Comparison of ENCODE assay signal across 10 cellular contexts in genomic region chr3:108223928-108224327, GRCh38. TPM values are rescaled to one million over a fixed set of nuclear protein-coding genes. Genes with fewer than 3 reads are reported as not detected.
DNase-seq lines count a peak whose midpoint lies in the region; ATAC-seq and TF ChIP-seq lines count a peak whose summit lies in the region.
"Had no signal": no experiment of that assay in that cellular context is flagged by ENCODE, and none has a peak within 500 bp of the region (broad histone marks: within the 10 kb centered on the region; RNA-seq: fewer than 3 reads in every experiment).

No MANE protein-coding gene starts in this region.

- peaks cover 52% of the 10 kb centered on the region for H3K4me1 Mint-ChIP-seq in activated naive CD8-positive, alpha-beta T cell (ENCODE audit: low read depth)

- no peak overlapping the region for H3K14ac ChIP-seq in mesenchymal stem cell (ENCODE audit: low read length in 2 of 2)

- no peak overlapping the region for H3K4me3 ChIP-seq in AG09309 (ENCODE audit: control insufficient read depth, low read depth, low read length)
- H3K4me3 ChIP-seq in Karpas-422 (ENCODE audit: low read length): peak overlapping the region; percentile 89
- H3K4me3 ChIP-seq in mesenchymal stem cell (ENCODE audit: insufficient read depth in 1 of 2, low read depth in 1 of 2, low read length in 2 of 2): no peak overlapping the region
- H3K4me3 ChIP-seq: tibial artery had no signal

- no peaks in the 10 kb centered on the region for H4K20me1 ChIP-seq in Karpas-422 (ENCODE audit: insufficient read depth, low read depth, low read length)

- DNase-seq in AG09309 (ENCODE audit: low read depth) (peak; percentile 11), Karpas-422 (peak; percentile 76), mesenchymal stem cell (peak; percentile 62), NCI-H1105 (lab: John Stamatoyannopoulos, UW) (no peak), RKO (ENCODE audit: low spot score) (no peak)
- no peak for DNase-seq in activated CD4-positive, CD25-positive, alpha-beta regulatory T cell (lab: John Stamatoyannopoulos, UW)
- DNase-seq: DMS79, tibial artery had no signal

- no peak overlapping the region for H3K23ac ChIP-seq in mesenchymal stem cell (ENCODE audit: low read length in 2 of 2)

- peak overlapping the region; percentile 81 for H4K8ac ChIP-seq in mesenchymal stem cell (ENCODE audit: low read length)

- no peaks in the 10 kb centered on the region for H3K27me3 Mint-ChIP-seq in activated naive CD8-positive, alpha-beta T cell

- peak overlapping the region in 1 of 2 experiments; percentile 58 for H3K4ac ChIP-seq in mesenchymal stem cell (ENCODE audit: low read depth in 1 of 2, low read length in 2 of 2)

- H3K4me3 Mint-ChIP-seq in activated naive CD8-positive, alpha-beta T cell: peak overlapping the region; percentile 98

- peak overlapping the region; percentile 89 for H2AK5ac ChIP-seq in mesenchymal stem cell (ENCODE audit: low read length, severe bottlenecking)

- H3K4me1 ChIP-seq in Karpas-422 (ENCODE audit: low read length): peaks cover 42% of the 10 kb centered on the region
- H3K4me1 ChIP-seq in mesenchymal stem cell (ENCODE audit: control insufficient read depth, insufficient read depth, low read depth, low read length): no peaks in the 10 kb centered on the region

- no peak overlapping the region for H3K18ac ChIP-seq in mesenchymal stem cell (ENCODE audit: low read depth in 1 of 2, low read length in 2 of 2)

- H2AFZ ChIP-seq in Karpas-422 (ENCODE audit: low read length): peak overlapping the region; percentile 49
- no peak overlapping the region for H2AFZ ChIP-seq in mesenchymal stem cell (ENCODE audit: low read depth, low read length)

- H2BK5ac ChIP-seq in mesenchymal stem cell (ENCODE audit: low read depth, low read length, poor library complexity, severe bottlenecking): no peak overlapping the region

- H2BK120ac ChIP-seq in mesenchymal stem cell (ENCODE audit: low read depth, low read length): no peak overlapping the region

- peak overlapping the region; percentile 77 for H3K4me2 ChIP-seq in Karpas-422 (ENCODE audit: low read depth, low read length, poor library complexity, severe bottlenecking)
- H3K4me2 ChIP-seq in mesenchymal stem cell (ENCODE audit: low read length, poor library complexity, severe bottlenecking): no peak overlapping the region

- H2BK15ac ChIP-seq in mesenchymal stem cell (ENCODE audit: low read depth, poor library complexity, severe bottlenecking): no peak overlapping the region

- no peaks in the 10 kb centered on the region for H3K27me3 ChIP-seq in Karpas-422 (ENCODE audit: low read length)
- H3K27me3 ChIP-seq in mesenchymal stem cell (ENCODE audit: control insufficient read depth in 1 of 2, insufficient read depth in 1 of 2, low read length in 2 of 2): no peaks in the 10 kb centered on the region
- H3K27me3 ChIP-seq: tibial artery had no signal

- peaks cover 3% of the 10 kb centered on the region for H3K79me1 ChIP-seq in mesenchymal stem cell (replicated peaks; ENCODE audit: low read length, poor library complexity, severe bottlenecking)

- WGBS in mesenchymal stem cell: 14% methylated on average over 4 of the region's 4 CpGs

- peaks cover 33% of the 10 kb centered on the region for H3K79me2 ChIP-seq in Karpas-422 (ENCODE audit: low read length)

- H3K36me3 ChIP-seq in Karpas-422 (ENCODE audit: insufficient read depth, low read length) (no peaks in the 10 kb centered on the region), mesenchymal stem cell (ENCODE audit: control insufficient read depth in 1 of 2, insufficient read depth in 2 of 2, low read depth in 1 of 2, low read length in 2 of 2) (no peaks in the 10 kb centered on the region)
- H3K36me3 ChIP-seq: tibial artery had no signal

- peak overlapping the region; percentile 84 for H3K27ac ChIP-seq in Karpas-422 (ENCODE audit: low read length)
- no peak overlapping the region for H3K27ac ChIP-seq in mesenchymal stem cell (ENCODE audit: low read length, poor library complexity, severe bottlenecking)

- no peaks in the 10 kb centered on the region for H3K9me2 ChIP-seq in Karpas-422 (replicated peaks; ENCODE audit: insufficient read depth, low read length)

- H3K9ac ChIP-seq in Karpas-422 (ENCODE audit: low read length): peak overlapping the region; percentile 71
- H3K9ac ChIP-seq in mesenchymal stem cell (ENCODE audit: low read length): peak overlapping the region; percentile 94

- ATAC-seq in HG02852 (IDR thresholded peaks at IDR 0.05; ENCODE audit: unreplicated experiment): no peak

- H3K36me3 Mint-ChIP-seq in activated naive CD8-positive, alpha-beta T cell: no peaks in the 10 kb centered on the region

- no peak overlapping the region for H4K91ac ChIP-seq in mesenchymal stem cell (ENCODE audit: low read length)

- H3K9me3 Mint-ChIP-seq in activated naive CD8-positive, alpha-beta T cell (ENCODE audit: low read depth): no peaks in the 10 kb centered on the region

- H2BK12ac ChIP-seq in mesenchymal stem cell (ENCODE audit: low read length in 2 of 2): no peak overlapping the region

- H3K27ac Mint-ChIP-seq in activated naive CD8-positive, alpha-beta T cell: peak overlapping the region; percentile 99

- no peak for TF ChIP-seq CTCF in AG09309 (IDR thresholded peaks at IDR 0.05; ENCODE audit: control insufficient read depth, insufficient read depth, low read depth, low read length, missing control alignments)

- no peaks in the 10 kb centered on the region for H3K9me3 ChIP-seq in Karpas-422 (ENCODE audit: low read length)
- H3K9me3 ChIP-seq in mesenchymal stem cell (ENCODE audit: control insufficient read depth, low read length): no peaks in the 10 kb centered on the region
- H3K9me3 ChIP-seq: tibial artery had no signal

RNA-seq across cellular contexts. Expression of gene IFT57, which starts 1.7 kb away (rescaled TPM):
- 93.4 and 133 TPM in 2 replicates for total RNA-seq in Karpas-422 (2014; rRNA removed; shearing (Covaris generic); ENCODE audit: low replicate concordance)
- polyA plus RNA-seq in mesenchymal stem cell (2013, experiment 1 of 2): 29.6 TPM
- polyA plus RNA-seq in mesenchymal stem cell (2013, experiment 2 of 2): 31.0 TPM

Comparison
In these comparisons a context has a peak if more than half of its experiments do, and no peak if none do; other contexts are left out.
1. DNase-seq: peak in AG09309 (single experiment), Karpas-422 (single experiment) and mesenchymal stem cell (single experiment); none in NCI-H1105 (single experiment), RKO (single experiment) and activated CD4-positive, CD25-positive, alpha-beta regulatory T cell (0 of 4).